Comparison of ENCODE assay signal across 1 cellular context in the genomic region with DNA sequence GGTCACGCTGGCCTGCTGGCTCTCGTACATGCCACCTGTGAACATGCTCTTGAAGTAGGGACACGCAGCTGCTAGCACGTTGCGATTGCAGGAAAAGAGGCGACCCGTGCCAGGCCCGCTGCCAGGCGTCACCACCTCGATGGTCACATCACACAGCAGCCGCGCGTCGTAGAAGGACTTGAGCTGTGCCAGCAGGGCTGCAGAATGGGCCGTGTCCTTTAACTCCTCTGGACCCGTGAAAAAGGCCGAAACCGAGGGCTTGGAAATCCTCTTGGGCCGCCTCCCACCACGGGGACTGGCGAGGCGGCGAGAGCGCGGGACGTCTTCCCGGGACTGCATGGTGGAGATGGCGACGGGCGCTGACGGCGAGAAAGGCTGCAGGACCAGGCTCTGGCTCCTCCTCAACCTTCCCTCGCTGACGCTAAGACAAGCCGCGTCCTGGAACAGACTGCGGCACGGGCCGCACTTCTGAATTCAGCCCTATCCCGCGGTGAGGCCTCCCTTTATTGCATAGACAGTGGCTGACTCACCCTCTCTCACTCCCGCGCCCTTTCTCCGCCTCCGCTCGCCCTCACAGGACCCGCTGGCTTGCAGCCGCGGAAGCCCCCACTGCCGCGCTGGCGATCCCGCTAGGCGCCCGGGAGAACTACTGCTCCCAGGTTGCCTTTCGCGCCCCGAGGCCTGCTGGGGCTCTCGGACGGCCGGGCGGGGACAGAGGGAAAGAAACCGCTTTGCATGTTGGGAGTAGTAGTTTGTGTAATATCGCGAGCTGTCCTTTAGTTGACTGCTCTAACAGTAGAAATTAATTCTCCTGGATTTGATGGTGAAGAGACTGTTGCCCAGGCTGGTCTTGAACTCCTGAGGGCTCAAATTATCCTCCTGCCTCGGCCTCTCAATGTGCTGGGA.
TF ChIP-seq lines count a peak whose summit lies in the region.

A gene with protein sequence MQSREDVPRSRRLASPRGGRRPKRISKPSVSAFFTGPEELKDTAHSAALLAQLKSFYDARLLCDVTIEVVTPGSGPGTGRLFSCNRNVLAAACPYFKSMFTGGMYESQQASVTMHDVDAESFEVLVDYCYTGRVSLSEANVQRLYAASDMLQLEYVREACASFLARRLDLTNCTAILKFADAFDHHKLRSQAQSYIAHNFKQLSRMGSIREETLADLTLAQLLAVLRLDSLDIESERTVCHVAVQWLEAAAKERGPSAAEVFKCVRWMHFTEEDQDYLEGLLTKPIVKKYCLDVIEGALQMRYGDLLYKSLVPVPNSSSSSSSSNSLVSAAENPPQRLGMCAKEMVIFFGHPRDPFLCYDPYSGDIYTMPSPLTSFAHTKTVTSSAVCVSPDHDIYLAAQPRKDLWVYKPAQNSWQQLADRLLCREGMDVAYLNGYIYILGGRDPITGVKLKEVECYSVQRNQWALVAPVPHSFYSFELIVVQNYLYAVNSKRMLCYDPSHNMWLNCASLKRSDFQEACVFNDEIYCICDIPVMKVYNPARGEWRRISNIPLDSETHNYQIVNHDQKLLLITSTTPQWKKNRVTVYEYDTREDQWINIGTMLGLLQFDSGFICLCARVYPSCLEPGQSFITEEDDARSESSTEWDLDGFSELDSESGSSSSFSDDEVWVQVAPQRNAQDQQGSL (minus strand): TSS at position 651 of the 906 bp plus-strand sequence. CDS start 312 bp downstream, at position 339.

TF ChIP-seq in HepG2, 621 proteins besides CTCF, POLR2A, EP300 and RAD21 (continued from another document and continues in another):
- TF ChIP-seq, protein P1, sequence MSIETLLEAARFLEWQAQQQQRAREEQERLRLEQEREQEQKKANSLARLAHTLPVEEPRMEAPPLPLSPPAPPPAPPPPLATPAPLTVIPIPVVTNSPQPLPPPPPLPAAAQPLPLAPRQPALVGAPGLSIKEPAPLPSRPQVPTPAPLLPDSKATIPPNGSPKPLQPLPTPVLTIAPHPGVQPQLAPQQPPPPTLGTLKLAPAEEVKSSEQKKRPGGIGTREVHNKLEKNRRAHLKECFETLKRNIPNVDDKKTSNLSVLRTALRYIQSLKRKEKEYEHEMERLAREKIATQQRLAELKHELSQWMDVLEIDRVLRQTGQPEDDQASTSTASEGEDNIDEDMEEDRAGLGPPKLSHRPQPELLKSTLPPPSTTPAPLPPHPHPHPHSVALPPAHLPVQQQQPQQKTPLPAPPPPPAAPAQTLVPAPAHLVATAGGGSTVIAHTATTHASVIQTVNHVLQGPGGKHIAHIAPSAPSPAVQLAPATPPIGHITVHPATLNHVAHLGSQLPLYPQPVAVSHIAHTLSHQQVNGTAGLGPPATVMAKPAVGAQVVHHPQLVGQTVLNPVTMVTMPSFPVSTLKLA (IDR thresholded peaks at IDR 0.05) = no peak
- TF ChIP-seq PCBP2 (optimal IDR thresholded peaks at IDR 0.05; ENCODE audit: low read depth, low read length, poor library complexity, severe bottlenecking) (no peak), SIN3B (IDR thresholded peaks at IDR 0.05; ENCODE audit: low read length) (no peak), IRF2 (CRISPR knock-in tag; IDR thresholded peaks at IDR 0.05) (peak; percentile 99), BRD4 (CRISPR knock-in tag; IDR thresholded peaks at IDR 0.05) (peak; percentile 81), SIX4 (CRISPR knock-in tag; IDR thresholded peaks at IDR 0.05) (no peak; the same call in none of the 2 replicates), ZKSCAN5 (CRISPR knock-in tag; IDR thresholded peaks at IDR 0.05) (no peak), SOX6 (IDR thresholded peaks at IDR 0.05) (no peak), SOX6 (CRISPR knock-in tag; IDR thresholded peaks at IDR 0.05) (peak; percentile 78), TAF1 (CRISPR knock-in tag; IDR thresholded peaks at IDR 0.05) (peak; percentile 86), ZNF468 (CRISPR knock-in tag; IDR thresholded peaks at IDR 0.05) (peak; percentile 68; the same call in 1 of the 2 replicates), EED (CRISPR knock-in tag; IDR thresholded peaks at IDR 0.05) (peak; percentile 10; the same call in 1 of the 2 replicates), HOXD1 (CRISPR knock-in tag; IDR thresholded peaks at IDR 0.05) (no peak), PAWR (CRISPR knock-in tag; IDR thresholded peaks at IDR 0.05; ENCODE audit: borderline replicate concordance) (no peak), ZSCAN9 (CRISPR knock-in tag; IDR thresholded peaks at IDR 0.05; ENCODE audit: borderline replicate concordance) (peak; percentile 63; the same call in 1 of the 2 replicates), GLI4 (CRISPR knock-in tag; IDR thresholded peaks at IDR 0.05; ENCODE audit: borderline replicate concordance) (0 out of 2 replicates have a peak, but pooled peaks have one; percentile 30), ZNF644 (CRISPR knock-in tag; IDR thresholded peaks at IDR 0.05; ENCODE audit: low read depth) (no peak), ZNF766 (CRISPR knock-in tag; IDR thresholded peaks at IDR 0.05; ENCODE audit: borderline replicate concordance) (0 out of 2 replicates have a peak, but pooled peaks have one; percentile 45), MLLT10 (CRISPR knock-in tag; IDR thresholded peaks at IDR 0.05) (no peak), ZNF598 (CRISPR knock-in tag; IDR thresholded peaks at IDR 0.05; ENCODE audit: borderline replicate concordance) (no peak), ELF4 (CRISPR knock-in tag; IDR thresholded peaks at IDR 0.05; ENCODE audit: borderline replicate concordance) (no peak), FLYWCH1 (CRISPR knock-in tag; IDR thresholded peaks at IDR 0.05) (no peak; the same call in 1 of the 2 replicates), SMYD3 (CRISPR knock-in tag; IDR thresholded peaks at IDR 0.05) (no peak; the same call in 1 of the 2 replicates), JUN (CRISPR knock-in tag; IDR thresholded peaks at IDR 0.05) (peak; percentile 52; the same call in 1 of the 2 replicates), ZSCAN25 (CRISPR knock-in tag; IDR thresholded peaks at IDR 0.05) (no peak; the same call in 1 of the 2 replicates), NFYB (CRISPR knock-in tag; IDR thresholded peaks at IDR 0.05) (no peak; the same call in 1 of the 2 replicates), ZNF253 (CRISPR knock-in tag; IDR thresholded peaks at IDR 0.05; ENCODE audit: borderline replicate concordance) (no peak)
- TF ChIP-seq, protein P2, sequence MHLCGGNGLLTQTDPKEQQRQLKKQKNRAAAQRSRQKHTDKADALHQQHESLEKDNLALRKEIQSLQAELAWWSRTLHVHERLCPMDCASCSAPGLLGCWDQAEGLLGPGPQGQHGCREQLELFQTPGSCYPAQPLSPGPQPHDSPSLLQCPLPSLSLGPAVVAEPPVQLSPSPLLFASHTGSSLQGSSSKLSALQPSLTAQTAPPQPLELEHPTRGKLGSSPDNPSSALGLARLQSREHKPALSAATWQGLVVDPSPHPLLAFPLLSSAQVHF (CRISPR knock-in tag; IDR thresholded peaks at IDR 0.05) = 0 out of 2 replicates have a peak, but pooled peaks have one; percentile 58
- TF ChIP-seq, protein P3, sequence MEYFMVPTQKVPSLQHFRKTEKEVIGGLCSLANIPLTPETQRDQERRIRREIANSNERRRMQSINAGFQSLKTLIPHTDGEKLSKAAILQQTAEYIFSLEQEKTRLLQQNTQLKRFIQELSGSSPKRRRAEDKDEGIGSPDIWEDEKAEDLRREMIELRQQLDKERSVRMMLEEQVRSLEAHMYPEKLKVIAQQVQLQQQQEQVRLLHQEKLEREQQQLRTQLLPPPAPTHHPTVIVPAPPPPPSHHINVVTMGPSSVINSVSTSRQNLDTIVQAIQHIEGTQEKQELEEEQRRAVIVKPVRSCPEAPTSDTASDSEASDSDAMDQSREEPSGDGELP (IDR thresholded peaks at IDR 0.05; ENCODE audit: borderline replicate concordance, low read depth) = no peak
- TF ChIP-seq, protein P4, sequence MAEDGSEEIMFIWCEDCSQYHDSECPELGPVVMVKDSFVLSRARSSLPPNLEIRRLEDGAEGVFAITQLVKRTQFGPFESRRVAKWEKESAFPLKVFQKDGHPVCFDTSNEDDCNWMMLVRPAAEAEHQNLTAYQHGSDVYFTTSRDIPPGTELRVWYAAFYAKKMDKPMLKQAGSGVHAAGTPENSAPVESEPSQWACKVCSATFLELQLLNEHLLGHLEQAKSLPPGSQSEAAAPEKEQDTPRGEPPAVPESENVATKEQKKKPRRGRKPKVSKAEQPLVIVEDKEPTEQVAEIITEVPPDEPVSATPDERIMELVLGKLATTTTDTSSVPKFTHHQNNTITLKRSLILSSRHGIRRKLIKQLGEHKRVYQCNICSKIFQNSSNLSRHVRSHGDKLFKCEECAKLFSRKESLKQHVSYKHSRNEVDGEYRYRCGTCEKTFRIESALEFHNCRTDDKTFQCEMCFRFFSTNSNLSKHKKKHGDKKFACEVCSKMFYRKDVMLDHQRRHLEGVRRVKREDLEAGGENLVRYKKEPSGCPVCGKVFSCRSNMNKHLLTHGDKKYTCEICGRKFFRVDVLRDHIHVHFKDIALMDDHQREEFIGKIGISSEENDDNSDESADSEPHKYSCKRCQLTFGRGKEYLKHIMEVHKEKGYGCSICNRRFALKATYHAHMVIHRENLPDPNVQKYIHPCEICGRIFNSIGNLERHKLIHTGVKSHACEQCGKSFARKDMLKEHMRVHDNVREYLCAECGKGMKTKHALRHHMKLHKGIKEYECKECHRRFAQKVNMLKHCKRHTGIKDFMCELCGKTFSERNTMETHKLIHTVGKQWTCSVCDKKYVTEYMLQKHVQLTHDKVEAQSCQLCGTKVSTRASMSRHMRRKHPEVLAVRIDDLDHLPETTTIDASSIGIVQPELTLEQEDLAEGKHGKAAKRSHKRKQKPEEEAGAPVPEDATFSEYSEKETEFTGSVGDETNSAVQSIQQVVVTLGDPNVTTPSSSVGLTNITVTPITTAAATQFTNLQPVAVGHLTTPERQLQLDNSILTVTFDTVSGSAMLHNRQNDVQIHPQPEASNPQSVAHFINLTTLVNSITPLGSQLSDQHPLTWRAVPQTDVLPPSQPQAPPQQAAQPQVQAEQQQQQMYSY (CRISPR knock-in tag; IDR thresholded peaks at IDR 0.05) = peak; percentile 45; the same call in 1 of the 2 replicates
- TF ChIP-seq, protein P5, sequence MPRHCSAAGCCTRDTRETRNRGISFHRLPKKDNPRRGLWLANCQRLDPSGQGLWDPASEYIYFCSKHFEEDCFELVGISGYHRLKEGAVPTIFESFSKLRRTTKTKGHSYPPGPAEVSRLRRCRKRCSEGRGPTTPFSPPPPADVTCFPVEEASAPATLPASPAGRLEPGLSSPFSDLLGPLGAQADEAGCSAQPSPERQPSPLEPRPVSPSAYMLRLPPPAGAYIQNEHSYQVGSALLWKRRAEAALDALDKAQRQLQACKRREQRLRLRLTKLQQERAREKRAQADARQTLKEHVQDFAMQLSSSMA (CRISPR knock-in tag; IDR thresholded peaks at IDR 0.05) = no peak
- TF ChIP-seq, protein P6, sequence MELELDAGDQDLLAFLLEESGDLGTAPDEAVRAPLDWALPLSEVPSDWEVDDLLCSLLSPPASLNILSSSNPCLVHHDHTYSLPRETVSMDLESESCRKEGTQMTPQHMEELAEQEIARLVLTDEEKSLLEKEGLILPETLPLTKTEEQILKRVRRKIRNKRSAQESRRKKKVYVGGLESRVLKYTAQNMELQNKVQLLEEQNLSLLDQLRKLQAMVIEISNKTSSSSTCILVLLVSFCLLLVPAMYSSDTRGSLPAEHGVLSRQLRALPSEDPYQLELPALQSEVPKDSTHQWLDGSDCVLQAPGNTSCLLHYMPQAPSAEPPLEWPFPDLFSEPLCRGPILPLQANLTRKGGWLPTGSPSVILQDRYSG (CRISPR knock-in tag; IDR thresholded peaks at IDR 0.05) = no peak
- TF ChIP-seq, protein P7, sequence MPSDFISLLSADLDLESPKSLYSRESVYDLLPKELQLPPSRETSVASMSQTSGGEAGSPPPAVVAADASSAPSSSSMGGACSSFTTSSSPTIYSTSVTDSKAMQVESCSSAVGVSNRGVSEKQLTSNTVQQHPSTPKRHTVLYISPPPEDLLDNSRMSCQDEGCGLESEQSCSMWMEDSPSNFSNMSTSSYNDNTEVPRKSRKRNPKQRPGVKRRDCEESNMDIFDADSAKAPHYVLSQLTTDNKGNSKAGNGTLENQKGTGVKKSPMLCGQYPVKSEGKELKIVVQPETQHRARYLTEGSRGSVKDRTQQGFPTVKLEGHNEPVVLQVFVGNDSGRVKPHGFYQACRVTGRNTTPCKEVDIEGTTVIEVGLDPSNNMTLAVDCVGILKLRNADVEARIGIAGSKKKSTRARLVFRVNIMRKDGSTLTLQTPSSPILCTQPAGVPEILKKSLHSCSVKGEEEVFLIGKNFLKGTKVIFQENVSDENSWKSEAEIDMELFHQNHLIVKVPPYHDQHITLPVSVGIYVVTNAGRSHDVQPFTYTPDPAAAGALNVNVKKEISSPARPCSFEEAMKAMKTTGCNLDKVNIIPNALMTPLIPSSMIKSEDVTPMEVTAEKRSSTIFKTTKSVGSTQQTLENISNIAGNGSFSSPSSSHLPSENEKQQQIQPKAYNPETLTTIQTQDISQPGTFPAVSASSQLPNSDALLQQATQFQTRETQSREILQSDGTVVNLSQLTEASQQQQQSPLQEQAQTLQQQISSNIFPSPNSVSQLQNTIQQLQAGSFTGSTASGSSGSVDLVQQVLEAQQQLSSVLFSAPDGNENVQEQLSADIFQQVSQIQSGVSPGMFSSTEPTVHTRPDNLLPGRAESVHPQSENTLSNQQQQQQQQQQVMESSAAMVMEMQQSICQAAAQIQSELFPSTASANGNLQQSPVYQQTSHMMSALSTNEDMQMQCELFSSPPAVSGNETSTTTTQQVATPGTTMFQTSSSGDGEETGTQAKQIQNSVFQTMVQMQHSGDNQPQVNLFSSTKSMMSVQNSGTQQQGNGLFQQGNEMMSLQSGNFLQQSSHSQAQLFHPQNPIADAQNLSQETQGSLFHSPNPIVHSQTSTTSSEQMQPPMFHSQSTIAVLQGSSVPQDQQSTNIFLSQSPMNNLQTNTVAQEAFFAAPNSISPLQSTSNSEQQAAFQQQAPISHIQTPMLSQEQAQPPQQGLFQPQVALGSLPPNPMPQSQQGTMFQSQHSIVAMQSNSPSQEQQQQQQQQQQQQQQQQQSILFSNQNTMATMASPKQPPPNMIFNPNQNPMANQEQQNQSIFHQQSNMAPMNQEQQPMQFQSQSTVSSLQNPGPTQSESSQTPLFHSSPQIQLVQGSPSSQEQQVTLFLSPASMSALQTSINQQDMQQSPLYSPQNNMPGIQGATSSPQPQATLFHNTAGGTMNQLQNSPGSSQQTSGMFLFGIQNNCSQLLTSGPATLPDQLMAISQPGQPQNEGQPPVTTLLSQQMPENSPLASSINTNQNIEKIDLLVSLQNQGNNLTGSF (CRISPR knock-in tag; IDR thresholded peaks at IDR 0.05) = no peak
